1 cellular context compared by ENCODE assay signal in the genomic region with DNA sequence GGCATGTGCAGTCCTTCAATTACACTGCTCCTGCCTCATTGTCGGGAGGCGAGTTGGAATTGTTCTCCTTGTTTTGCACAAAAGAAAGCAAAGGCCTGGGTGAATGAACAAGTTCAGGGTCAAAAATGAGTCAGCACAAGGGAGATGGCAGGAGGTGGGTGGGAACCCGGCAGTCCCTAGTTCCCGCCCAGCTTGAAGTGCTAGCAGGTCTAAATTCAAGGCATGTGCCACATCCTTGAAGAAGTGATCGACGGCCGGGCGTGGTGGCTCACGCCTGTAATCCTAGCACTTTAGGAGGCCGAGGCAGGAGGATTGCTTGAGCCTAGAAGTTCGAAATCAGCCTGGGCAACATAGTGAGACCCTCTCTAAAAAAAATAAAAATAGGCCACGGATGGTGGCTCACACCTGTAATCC.
TF ChIP-seq lines count a peak whose summit lies in the region.

No MANE protein-coding gene starts in this region.

TF ChIP-seq in HepG2, 621 proteins besides CTCF, POLR2A, EP300 and RAD21 (continued from another document and continues in another):
- TF ChIP-seq, protein P1, sequence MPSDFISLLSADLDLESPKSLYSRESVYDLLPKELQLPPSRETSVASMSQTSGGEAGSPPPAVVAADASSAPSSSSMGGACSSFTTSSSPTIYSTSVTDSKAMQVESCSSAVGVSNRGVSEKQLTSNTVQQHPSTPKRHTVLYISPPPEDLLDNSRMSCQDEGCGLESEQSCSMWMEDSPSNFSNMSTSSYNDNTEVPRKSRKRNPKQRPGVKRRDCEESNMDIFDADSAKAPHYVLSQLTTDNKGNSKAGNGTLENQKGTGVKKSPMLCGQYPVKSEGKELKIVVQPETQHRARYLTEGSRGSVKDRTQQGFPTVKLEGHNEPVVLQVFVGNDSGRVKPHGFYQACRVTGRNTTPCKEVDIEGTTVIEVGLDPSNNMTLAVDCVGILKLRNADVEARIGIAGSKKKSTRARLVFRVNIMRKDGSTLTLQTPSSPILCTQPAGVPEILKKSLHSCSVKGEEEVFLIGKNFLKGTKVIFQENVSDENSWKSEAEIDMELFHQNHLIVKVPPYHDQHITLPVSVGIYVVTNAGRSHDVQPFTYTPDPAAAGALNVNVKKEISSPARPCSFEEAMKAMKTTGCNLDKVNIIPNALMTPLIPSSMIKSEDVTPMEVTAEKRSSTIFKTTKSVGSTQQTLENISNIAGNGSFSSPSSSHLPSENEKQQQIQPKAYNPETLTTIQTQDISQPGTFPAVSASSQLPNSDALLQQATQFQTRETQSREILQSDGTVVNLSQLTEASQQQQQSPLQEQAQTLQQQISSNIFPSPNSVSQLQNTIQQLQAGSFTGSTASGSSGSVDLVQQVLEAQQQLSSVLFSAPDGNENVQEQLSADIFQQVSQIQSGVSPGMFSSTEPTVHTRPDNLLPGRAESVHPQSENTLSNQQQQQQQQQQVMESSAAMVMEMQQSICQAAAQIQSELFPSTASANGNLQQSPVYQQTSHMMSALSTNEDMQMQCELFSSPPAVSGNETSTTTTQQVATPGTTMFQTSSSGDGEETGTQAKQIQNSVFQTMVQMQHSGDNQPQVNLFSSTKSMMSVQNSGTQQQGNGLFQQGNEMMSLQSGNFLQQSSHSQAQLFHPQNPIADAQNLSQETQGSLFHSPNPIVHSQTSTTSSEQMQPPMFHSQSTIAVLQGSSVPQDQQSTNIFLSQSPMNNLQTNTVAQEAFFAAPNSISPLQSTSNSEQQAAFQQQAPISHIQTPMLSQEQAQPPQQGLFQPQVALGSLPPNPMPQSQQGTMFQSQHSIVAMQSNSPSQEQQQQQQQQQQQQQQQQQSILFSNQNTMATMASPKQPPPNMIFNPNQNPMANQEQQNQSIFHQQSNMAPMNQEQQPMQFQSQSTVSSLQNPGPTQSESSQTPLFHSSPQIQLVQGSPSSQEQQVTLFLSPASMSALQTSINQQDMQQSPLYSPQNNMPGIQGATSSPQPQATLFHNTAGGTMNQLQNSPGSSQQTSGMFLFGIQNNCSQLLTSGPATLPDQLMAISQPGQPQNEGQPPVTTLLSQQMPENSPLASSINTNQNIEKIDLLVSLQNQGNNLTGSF (CRISPR knock-in tag; IDR thresholded peaks at IDR 0.05), result no peak
- TF ChIP-seq ZNF552 (CRISPR knock-in tag; IDR thresholded peaks at IDR 0.05; ENCODE audit: borderline replicate concordance) (no peak), FOXK1 (CRISPR knock-in tag; IDR thresholded peaks at IDR 0.05; ENCODE audit: borderline replicate concordance, low read depth) (peak; percentile 57; the same call in 1 of the 2 replicates), ZNF121 (CRISPR knock-in tag; IDR thresholded peaks at IDR 0.05) (peak; percentile 94), SP1 (IDR thresholded peaks at IDR 0.05) (no peak), SP1 (CRISPR knock-in tag; IDR thresholded peaks at IDR 0.05) (no peak; the same call in 1 of the 2 replicates), ZNF569 (CRISPR knock-in tag; IDR thresholded peaks at IDR 0.05; ENCODE audit: borderline replicate concordance) (no peak), PRDM10 (CRISPR knock-in tag; IDR thresholded peaks at IDR 0.05; ENCODE audit: low read depth) (no peak), ZNF34 (CRISPR knock-in tag; IDR thresholded peaks at IDR 0.05; ENCODE audit: borderline replicate concordance) (no peak), ZNF496 (CRISPR knock-in tag; IDR thresholded peaks at IDR 0.05; ENCODE audit: insufficient replicate concordance) (no peak), ETV5 (CRISPR knock-in tag; IDR thresholded peaks at IDR 0.05; ENCODE audit: borderline replicate concordance) (peak; percentile 43; the same call in 1 of the 2 replicates), SP4 (CRISPR knock-in tag; IDR thresholded peaks at IDR 0.05) (no peak), STAT5B (CRISPR knock-in tag; IDR thresholded peaks at IDR 0.05) (no peak), SALL1 (CRISPR knock-in tag; IDR thresholded peaks at IDR 0.05) (peak; percentile 77), MAFK (conservative IDR thresholded peaks at IDR 0.05 in 1 of 2, IDR thresholded peaks at IDR 0.05 in 1 of 2; ENCODE audit: low read length in 2 of 2) (peak; percentile 37 to 62; a peak in 3 of 4 replicates), SCMH1 (CRISPR knock-in tag; IDR thresholded peaks at IDR 0.05; ENCODE audit: borderline replicate concordance) (no peak), PBX3 (CRISPR knock-in tag; IDR thresholded peaks at IDR 0.05; ENCODE audit: borderline replicate concordance) (no peak), DMAP1 (CRISPR knock-in tag; IDR thresholded peaks at IDR 0.05) (0 out of 2 replicates have a peak, but pooled peaks have one; percentile 33), RXRB (CRISPR knock-in tag; IDR thresholded peaks at IDR 0.05; ENCODE audit: borderline replicate concordance) (peak; percentile 85), JUND (CRISPR knock-in tag; IDR thresholded peaks at IDR 0.05) (peak; percentile 79; the same call in 1 of the 2 replicates), ZNF691 (CRISPR knock-in tag; IDR thresholded peaks at IDR 0.05; ENCODE audit: borderline replicate concordance, low read depth) (no peak), ZNF615 (CRISPR knock-in tag; IDR thresholded peaks at IDR 0.05; ENCODE audit: borderline replicate concordance) (no peak), RXRA (CRISPR knock-in tag; IDR thresholded peaks at IDR 0.05) (peak; percentile 69), ZNF383 (CRISPR knock-in tag; IDR thresholded peaks at IDR 0.05; ENCODE audit: borderline replicate concordance) (no peak), CC2D1A (CRISPR knock-in tag; IDR thresholded peaks at IDR 0.05) (no peak), FOXP1 (IDR thresholded peaks at IDR 0.05) (no peak), FOXP1 (CRISPR knock-in tag; IDR thresholded peaks at IDR 0.05) (0 out of 2 replicates have a peak, but pooled peaks have one; percentile 22), MYNN (CRISPR knock-in tag; IDR thresholded peaks at IDR 0.05; ENCODE audit: low read depth) (no peak), ZFP82 (CRISPR knock-in tag; IDR thresholded peaks at IDR 0.05; ENCODE audit: borderline replicate concordance) (peak; percentile 57; the same call in 1 of the 2 replicates), ZNF780A (CRISPR knock-in tag; IDR thresholded peaks at IDR 0.05) (no peak), ELF1 (CRISPR knock-in tag; IDR thresholded peaks at IDR 0.05) (no peak; the same call in 1 of the 2 replicates), ZNF337 (CRISPR knock-in tag; IDR thresholded peaks at IDR 0.05; ENCODE audit: borderline replicate concordance, low read depth) (no peak), ZKSCAN8 (CRISPR knock-in tag; IDR thresholded peaks at IDR 0.05; ENCODE audit: borderline replicate concordance) (no peak), NFRKB (IDR thresholded peaks at IDR 0.05) (no peak), ZNF580 (CRISPR knock-in tag; IDR thresholded peaks at IDR 0.05; ENCODE audit: borderline replicate concordance, low read depth) (peak; percentile 52; the same call in 1 of the 2 replicates), GATAD2A (CRISPR knock-in tag; IDR thresholded peaks at IDR 0.05) (peak; percentile 68), MAZ (IDR thresholded peaks at IDR 0.05; ENCODE audit: borderline replicate concordance, low read depth, low read length) (no peak), MAZ (CRISPR knock-in tag; IDR thresholded peaks at IDR 0.05; ENCODE audit: low read depth) (no peak), NAIF1 (CRISPR knock-in tag; IDR thresholded peaks at IDR 0.05; ENCODE audit: borderline replicate concordance) (no peak), ZNF619 (CRISPR knock-in tag; IDR thresholded peaks at IDR 0.05) (no peak)
- TF ChIP-seq, protein P2, sequence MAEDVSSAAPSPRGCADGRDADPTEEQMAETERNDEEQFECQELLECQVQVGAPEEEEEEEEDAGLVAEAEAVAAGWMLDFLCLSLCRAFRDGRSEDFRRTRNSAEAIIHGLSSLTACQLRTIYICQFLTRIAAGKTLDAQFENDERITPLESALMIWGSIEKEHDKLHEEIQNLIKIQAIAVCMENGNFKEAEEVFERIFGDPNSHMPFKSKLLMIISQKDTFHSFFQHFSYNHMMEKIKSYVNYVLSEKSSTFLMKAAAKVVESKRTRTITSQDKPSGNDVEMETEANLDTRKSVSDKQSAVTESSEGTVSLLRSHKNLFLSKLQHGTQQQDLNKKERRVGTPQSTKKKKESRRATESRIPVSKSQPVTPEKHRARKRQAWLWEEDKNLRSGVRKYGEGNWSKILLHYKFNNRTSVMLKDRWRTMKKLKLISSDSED (CRISPR knock-in tag; IDR thresholded peaks at IDR 0.05), result no peak
- TF ChIP-seq, protein P3, sequence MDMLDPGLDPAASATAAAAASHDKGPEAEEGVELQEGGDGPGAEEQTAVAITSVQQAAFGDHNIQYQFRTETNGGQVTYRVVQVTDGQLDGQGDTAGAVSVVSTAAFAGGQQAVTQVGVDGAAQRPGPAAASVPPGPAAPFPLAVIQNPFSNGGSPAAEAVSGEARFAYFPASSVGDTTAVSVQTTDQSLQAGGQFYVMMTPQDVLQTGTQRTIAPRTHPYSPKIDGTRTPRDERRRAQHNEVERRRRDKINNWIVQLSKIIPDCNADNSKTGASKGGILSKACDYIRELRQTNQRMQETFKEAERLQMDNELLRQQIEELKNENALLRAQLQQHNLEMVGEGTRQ (IDR thresholded peaks at IDR 0.05; ENCODE audit: low read depth, low read length), result no peak
- TF ChIP-seq, protein P3 (CRISPR knock-in tag; IDR thresholded peaks at IDR 0.05; ENCODE audit: borderline replicate concordance), result no peak
